32 cellular contexts compared by ENCODE assay signal in genomic region chrX:6313356-6313755, GRCh38.
"Had no signal": no experiment of that assay in that cellular context is flagged by ENCODE, and none has a peak within 500 bp of the region (broad histone marks: within the 10 kb centered on the region; RNA-seq: fewer than 3 reads in every experiment).

No MANE protein-coding gene starts in this region.

- H3K9me3 Mint-ChIP-seq: activated CD4-positive, alpha-beta memory T cell treated with anti-CD3 and anti-CD28 coated beads for 36 hours; activated CD4-positive, alpha-beta T cell treated with anti-CD3 and anti-CD28 coated beads, Interleukin-2, amount 10 ng/mL, durations not matched to agents 24 days and 14 days; activated naive CD4-positive, alpha-beta T cell treated with anti-CD3 and anti-CD28 coated beads, Interleukin-2, amount 10 ng/mL, durations not matched to agents 7 days and 5 days; activated naive CD4-positive, alpha-beta T cell treated with anti-CD3 and anti-CD28 coated beads, Interleukin-2, amount 50 U/mL, for 72 hours; T-helper 2 cell treated with Interferon-gamma antibody and Interleukin-4, amounts not matched to agents 5 μg/mL and 100 μg/mL, for 36 hours had no signal

- H3K36me3 ChIP-seq: ascending aorta, brain microvascular endothelial cell, esophagus muscularis mucosa, gastrocnemius medialis, heart left ventricle had no signal

- H3K27me3 Mint-ChIP-seq: activated CD4-positive, alpha-beta memory T cell treated with anti-CD3 and anti-CD28 coated beads for 36 hours; activated CD4-positive, alpha-beta T cell treated with anti-CD3 and anti-CD28 coated beads for 36 hours; activated CD4-positive, alpha-beta T cell treated with anti-CD3 and anti-CD28 coated beads, Interleukin-2, amount 10 ng/mL, durations not matched to agents 24 days and 14 days; activated CD8-positive, alpha-beta memory T cell treated with anti-CD3 and anti-CD28 coated beads, Interleukin-2, amount 10 ng/mL, durations not matched to agents 7 days and 5 days; activated naive CD4-positive, alpha-beta T cell treated with anti-CD3 and anti-CD28 coated beads, Interleukin-2, amount 10 ng/mL, durations not matched to agents 7 days and 5 days; activated naive CD8-positive, alpha-beta T cell treated with anti-CD3 and anti-CD28 coated beads, Interleukin-2, amount 10 ng/mL, durations not matched to agents 7 days and 5 days; effector memory CD8-positive, alpha-beta T cell; T-helper 17 cell had no signal

- H3K27ac Mint-ChIP-seq: activated CD4-positive, alpha-beta memory T cell treated with anti-CD3 and anti-CD28 coated beads for 36 hours; activated CD4-positive, alpha-beta T cell treated with anti-CD3 and anti-CD28 coated beads for 36 hours; activated CD4-positive, alpha-beta T cell treated with anti-CD3 and anti-CD28 coated beads, Interleukin-2, amount 10 ng/mL, durations not matched to agents 24 days and 14 days; activated CD8-positive, alpha-beta memory T cell treated with anti-CD3 and anti-CD28 coated beads, Interleukin-2, amount 10 ng/mL, durations not matched to agents 7 days and 5 days; activated CD8-positive, alpha-beta T cell treated with anti-CD3 and anti-CD28 coated beads, Interleukin-2, amount 10 ng/mL, durations not matched to agents 7 days and 5 days; activated naive CD4-positive, alpha-beta T cell treated with anti-CD3 and anti-CD28 coated beads, Interleukin-2, amount 10 ng/mL, durations not matched to agents 7 days and 5 days; activated naive CD4-positive, alpha-beta T cell treated with anti-CD3 and anti-CD28 coated beads, Interleukin-2, amount 50 U/mL, for 72 hours; activated naive CD8-positive, alpha-beta T cell treated with anti-CD3 and anti-CD28 coated beads, Interleukin-2, amount 10 ng/mL, durations not matched to agents 7 days and 5 days; effector memory CD8-positive, alpha-beta T cell; T-helper 17 cell; T-helper 2 cell treated with Interferon-gamma antibody and Interleukin-4, amounts not matched to agents 5 μg/mL and 100 μg/mL, for 36 hours had no signal

- DNase-seq: activated CD4-positive, alpha-beta memory T cell treated with anti-CD3 and anti-CD28 coated beads for 36 hours; activated CD4-positive, alpha-beta T cell treated with anti-CD3 and anti-CD28 coated beads for 36 hours; activated CD4-positive, alpha-beta T cell treated with anti-CD3 and anti-CD28 coated beads, Interleukin-2, amount 10 ng/mL, durations not matched to agents 24 days and 14 days; activated CD4-positive, CD25-positive, alpha-beta regulatory T cell; activated CD4-positive, CD25-positive, alpha-beta regulatory T cell treated with anti-CD3 and anti-CD28 coated beads, Interleukin-2, amount 50 U/mL, for 72 hours; activated CD8-positive, alpha-beta memory T cell treated with anti-CD3 and anti-CD28 coated beads, Interleukin-2, amount 10 ng/mL, durations not matched to agents 7 days and 5 days; activated CD8-positive, alpha-beta memory T cell treated with anti-CD3 and anti-CD28 coated beads, Interleukin-2, amount 50 U/mL, for 4 hours; activated CD8-positive, alpha-beta T cell treated with anti-CD3 and anti-CD28 coated beads, Interleukin-2, amount 10 ng/mL, durations not matched to agents 7 days and 5 days; activated gamma-delta T cell; activated naive CD4-positive, alpha-beta T cell; activated naive CD4-positive, alpha-beta T cell treated with anti-CD3 and anti-CD28 coated beads, Interleukin-2, amount 10 ng/mL, durations not matched to agents 7 days and 5 days; activated naive CD8-positive, alpha-beta T cell treated with anti-CD3 and anti-CD28 coated beads, Interleukin-2, amount 10 ng/mL, durations not matched to agents 7 days and 5 days; activated T-cell treated with anti-CD3 and anti-CD28 coated beads, Interleukin-2, amount 50 U/mL, for 1 hour; activated T-cell treated with anti-CD3 and anti-CD28 coated beads, Interleukin-2, amount 50 U/mL, for 48 hours; brain microvascular endothelial cell; cortex of kidney; dermis blood vessel endothelial cell; effector CD4-positive, alpha-beta T cell; effector memory CD8-positive, alpha-beta T cell; erythroblast; foreskin keratinocyte; gastrocnemius medialis; glutamatergic neuron; heart left ventricle; T-helper 1 cell; T-helper 17 cell; T1000 had no signal

- H3K27ac ChIP-seq: ascending aorta, brain microvascular endothelial cell, esophagus muscularis mucosa, foreskin keratinocyte, gastrocnemius medialis, heart left ventricle had no signal

- H3K4me3 Mint-ChIP-seq: activated CD4-positive, alpha-beta memory T cell treated with anti-CD3 and anti-CD28 coated beads for 36 hours; activated CD4-positive, alpha-beta T cell treated with anti-CD3 and anti-CD28 coated beads for 36 hours; activated CD4-positive, alpha-beta T cell treated with anti-CD3 and anti-CD28 coated beads, Interleukin-2, amount 10 ng/mL, durations not matched to agents 24 days and 14 days; activated CD8-positive, alpha-beta memory T cell treated with anti-CD3 and anti-CD28 coated beads, Interleukin-2, amount 10 ng/mL, durations not matched to agents 7 days and 5 days; activated CD8-positive, alpha-beta T cell treated with anti-CD3 and anti-CD28 coated beads, Interleukin-2, amount 10 ng/mL, durations not matched to agents 7 days and 5 days; activated naive CD4-positive, alpha-beta T cell treated with anti-CD3 and anti-CD28 coated beads, Interleukin-2, amount 10 ng/mL, durations not matched to agents 7 days and 5 days; activated naive CD8-positive, alpha-beta T cell treated with anti-CD3 and anti-CD28 coated beads, Interleukin-2, amount 10 ng/mL, durations not matched to agents 7 days and 5 days; effector memory CD8-positive, alpha-beta T cell; T-helper 17 cell; T-helper 2 cell treated with Interferon-gamma antibody and Interleukin-4, amounts not matched to agents 5 μg/mL and 100 μg/mL, for 36 hours had no signal

- H3K36me3 Mint-ChIP-seq: activated CD4-positive, alpha-beta memory T cell treated with anti-CD3 and anti-CD28 coated beads for 36 hours; activated CD8-positive, alpha-beta memory T cell treated with anti-CD3 and anti-CD28 coated beads, Interleukin-2, amount 10 ng/mL, durations not matched to agents 7 days and 5 days; activated naive CD4-positive, alpha-beta T cell treated with anti-CD3 and anti-CD28 coated beads, Interleukin-2, amount 10 ng/mL, durations not matched to agents 7 days and 5 days; activated naive CD8-positive, alpha-beta T cell treated with anti-CD3 and anti-CD28 coated beads, Interleukin-2, amount 10 ng/mL, durations not matched to agents 7 days and 5 days had no signal

- FAIRE-seq: bronchial epithelial cell had no signal

- H3K9me3 ChIP-seq: ascending aorta, gastrocnemius medialis, heart left ventricle had no signal

- ATAC-seq: activated CD4-positive, alpha-beta T cell treated with anti-CD3 and anti-CD28 coated beads for 36 hours; activated CD8-positive, alpha-beta memory T cell treated with anti-CD3 and anti-CD28 coated beads, Interleukin-2, amount 10 ng/mL, durations not matched to agents 7 days and 5 days; activated CD8-positive, alpha-beta T cell treated with anti-CD3 and anti-CD28 coated beads, Interleukin-2, amount 10 ng/mL, durations not matched to agents 7 days and 5 days; activated naive CD4-positive, alpha-beta T cell treated with anti-CD3 and anti-CD28 coated beads, Interleukin-2, amount 50 U/mL, for 72 hours; effector memory CD8-positive, alpha-beta T cell; foreskin keratinocyte; gastrocnemius medialis; heart left ventricle; T-helper 17 cell had no signal

- H3K4me1 Mint-ChIP-seq: activated CD4-positive, alpha-beta T cell treated with anti-CD3 and anti-CD28 coated beads for 36 hours; activated CD4-positive, alpha-beta T cell treated with anti-CD3 and anti-CD28 coated beads, Interleukin-2, amount 10 ng/mL, durations not matched to agents 24 days and 14 days; activated CD8-positive, alpha-beta memory T cell treated with anti-CD3 and anti-CD28 coated beads, Interleukin-2, amount 10 ng/mL, durations not matched to agents 7 days and 5 days; activated naive CD4-positive, alpha-beta T cell treated with anti-CD3 and anti-CD28 coated beads, Interleukin-2, amount 10 ng/mL, durations not matched to agents 7 days and 5 days; activated naive CD8-positive, alpha-beta T cell treated with anti-CD3 and anti-CD28 coated beads, Interleukin-2, amount 10 ng/mL, durations not matched to agents 7 days and 5 days; T-helper 17 cell had no signal

- H3K27me3 ChIP-seq: ascending aorta, brain microvascular endothelial cell, esophagus muscularis mucosa, foreskin keratinocyte, gastrocnemius medialis, heart left ventricle had no signal

- H3K4me3 ChIP-seq: ascending aorta, esophagus muscularis mucosa, gastrocnemius medialis, heart left ventricle had no signal

- H3K4me1 ChIP-seq: ascending aorta, esophagus muscularis mucosa, foreskin keratinocyte, gastrocnemius medialis, heart left ventricle had no signal
